Comparison of ENCODE assay signal across 8 cellular contexts in genomic region chr7:79454325-79454960, GRCh38. TPM values are rescaled to one million over a fixed set of nuclear protein-coding genes. Genes with fewer than 3 reads are reported as not detected.
DNase-seq lines count a peak whose midpoint lies in the region; ATAC-seq, FAIRE-seq and TF ChIP-seq lines count a peak whose summit lies in the region.

No MANE protein-coding gene starts in this region.

- WGBS in esophagus muscularis mucosa: under 1% methylated on average over 23 of the region's 24 CpGs

- intact Hi-C loops in activated CD4-positive, alpha-beta T cell treated with anti-CD3 and anti-CD28 coated beads, Interleukin-2, amount 10 ng/mL, durations not matched to agents 24 days and 14 days (cut with micrococcal nuclease): no loop called here
- intact Hi-C loops in esophagus muscularis mucosa (cut with DNase I): loop anchor here (5.0 to 10.0 kb wide), 2 partner anchors 50 to 147 kb away; no protein-coding TSS in a partner anchor

- H3K9me3 ChIP-seq in esophagus muscularis mucosa: no peaks in the 10 kb centered on the region

- no peaks in the 10 kb centered on the region for H3K36me3 Mint-ChIP-seq in activated CD4-positive, alpha-beta T cell treated with anti-CD3 and anti-CD28 coated beads, Interleukin-2, amount 10 ng/mL, durations not matched to agents 24 days and 14 days (ENCODE audit: low read depth)

- ATAC-seq in GM18861 (IDR thresholded peaks at IDR 0.05; ENCODE audit: unreplicated experiment) (no peak), HG02884 (IDR thresholded peaks at IDR 0.05; ENCODE audit: unreplicated experiment) (no peak)

- peak; percentile 53 for DNase-seq in activated CD4-positive, alpha-beta T cell treated with anti-CD3 and anti-CD28 coated beads, Interleukin-2, amount 10 ng/mL, durations not matched to agents 24 days and 14 days
- DNase-seq in activated CD4-positive, alpha-beta T cell treated with anti-CD3 and anti-CD28 coated beads, Interleukin-2, amount 50 U/mL, for 4 hours: no peak
- DNase-seq in esophagus muscularis mucosa (ENCODE audit: extremely low spot score) (no peak), mucosa of gallbladder (ENCODE audit: low spot score) (peak; percentile 16), ureter (ENCODE audit: low spot score) (peak; percentile 43), GM12892 (ENCODE audit: insufficient read length) (no peak)

- TF ChIP-seq POLR2A in esophagus muscularis mucosa (IDR thresholded peaks at IDR 0.05; ENCODE audit: low read depth): no peak
- no peak for TF ChIP-seq POLR2A in GM12892 (IDR thresholded peaks at IDR 0.05; ENCODE audit: low read depth, low read length)

- H3K4me3 Mint-ChIP-seq in activated CD4-positive, alpha-beta T cell treated with anti-CD3 and anti-CD28 coated beads, Interleukin-2, amount 10 ng/mL, durations not matched to agents 24 days and 14 days: no peak overlapping the region

- peaks cover 0 to 13% (median 6%) of the 10 kb centered on the region in 4 donors for H3K36me3 ChIP-seq in esophagus muscularis mucosa

- peaks cover 11 to 49% (median 47%) of the 10 kb centered on the region in 4 donors for H3K4me1 ChIP-seq in esophagus muscularis mucosa

- peak in 2 of 3 experiments; percentile 13 to 19 for TF ChIP-seq CTCF in esophagus muscularis mucosa (IDR thresholded peaks at IDR 0.05)

- H3K27ac Mint-ChIP-seq in activated CD4-positive, alpha-beta T cell treated with anti-CD3 and anti-CD28 coated beads, Interleukin-2, amount 10 ng/mL, durations not matched to agents 24 days and 14 days: no peak overlapping the region

- peaks cover 7% of the 10 kb centered on the region for H3K4me1 Mint-ChIP-seq in activated CD4-positive, alpha-beta T cell treated with anti-CD3 and anti-CD28 coated beads, Interleukin-2, amount 10 ng/mL, durations not matched to agents 24 days and 14 days

- no peaks in the 10 kb centered on the region for H3K27me3 ChIP-seq in esophagus muscularis mucosa

- H3K4me3 ChIP-seq in esophagus muscularis mucosa: peak overlapping the region; percentile 76 to 81 (median 79)

- no peaks in the 10 kb centered on the region for H3K9me3 Mint-ChIP-seq in activated CD4-positive, alpha-beta T cell treated with anti-CD3 and anti-CD28 coated beads, Interleukin-2, amount 10 ng/mL, durations not matched to agents 24 days and 14 days

- peak overlapping the region; percentile 94 to 96 (median 95) for H3K27ac ChIP-seq in esophagus muscularis mucosa (replicated peaks in 1 of 4)

- no peak for FAIRE-seq in GM12892 (lab: Jason Lieb, UNC)

- H3K27me3 Mint-ChIP-seq in activated CD4-positive, alpha-beta T cell treated with anti-CD3 and anti-CD28 coated beads, Interleukin-2, amount 10 ng/mL, durations not matched to agents 24 days and 14 days: peaks cover 50% of the 10 kb centered on the region

- TF ChIP-seq EP300 in esophagus muscularis mucosa (IDR thresholded peaks at IDR 0.05): no peak

RNA-seq across cellular contexts. Expression of gene MAGI2, which starts 1.0 kb away (rescaled TPM):
- 0.12 TPM in 2 replicates for total RNA-seq in activated CD4-positive, alpha-beta T cell treated with anti-CD3 and anti-CD28 coated beads, Interleukin-2, amount 10 ng/mL, durations not matched to agents 24 days and 14 days
- 10 to 100 TPM; 14.4 to 22.3 (median 21.2) TPM for total RNA-seq in esophagus muscularis mucosa
- total RNA-seq in mucosa of gallbladder: 10.6 TPM
- total RNA-seq in ureter: 25.3 TPM
- polyA plus RNA-seq in GM12892 (2012; ENCODE audit: missing spikeins): 0.68 TPM

Comparison
In these comparisons a context has a peak if more than half of its experiments do, and no peak if none do; other contexts are left out.
1. DNase-seq: peak in activated CD4-positive, alpha-beta T cell treated with anti-CD3 and anti-CD28 coated beads, Interleukin-2, amount 10 ng/mL, durations not matched to agents 24 days and 14 days (single experiment), mucosa of gallbladder (single experiment) and ureter (single experiment); none in activated CD4-positive, alpha-beta T cell treated with anti-CD3 and anti-CD28 coated beads, Interleukin-2, amount 50 U/mL, for 4 hours (0 of 2), esophagus muscularis mucosa (single experiment) and GM12892 (single experiment).
2. RNA of gene MAGI2, which starts 1.0 kb away (total RNA-seq): 25.3 TPM in ureter (single experiment), 14.4 to 22.3 TPM in esophagus muscularis mucosa and 10.6 TPM in mucosa of gallbladder (single experiment); 0.12 TPM in activated CD4-positive, alpha-beta T cell treated with anti-CD3 and anti-CD28 coated beads, Interleukin-2, amount 10 ng/mL, durations not matched to agents 24 days and 14 days; every median in the first group is over 10 times any median in the second.